21 cellular contexts compared by ENCODE assay signal in the genomic region with DNA sequence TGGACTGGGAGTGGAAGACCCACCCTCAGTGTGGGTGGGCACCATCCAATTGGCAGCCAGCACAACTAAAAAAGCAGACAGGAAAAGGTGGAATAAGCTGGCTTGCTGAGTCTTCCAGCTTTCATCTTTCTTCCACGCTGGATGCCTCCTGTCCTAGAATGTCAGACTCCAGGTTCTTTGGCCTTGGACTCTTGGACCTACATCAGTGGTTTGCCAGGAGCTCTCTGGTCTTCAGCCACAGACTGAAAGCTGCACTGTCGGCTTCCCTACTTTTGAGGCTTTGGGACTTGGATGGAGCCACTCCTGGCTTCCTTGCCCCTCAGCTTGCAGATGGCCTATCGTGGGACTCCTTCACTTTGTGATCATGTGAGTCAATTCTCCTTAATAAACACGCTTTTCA.
"Had no signal": no experiment of that assay in that cellular context is flagged by ENCODE, and none has a peak within 500 bp of the region (broad histone marks: within the 10 kb centered on the region; RNA-seq: fewer than 3 reads in every experiment).

No MANE protein-coding gene starts in this region.

- H3K27me3 ChIP-seq: SJSA1 had no signal

- H3K4me3 ChIP-seq: SJSA1, SK-N-MC had no signal

- FAIRE-seq: HTR-8/SVneo had no signal

- DNase-seq: KBM-7; NCI-H1092 treated with DMSO at 0.1 percent for 48 hours; NCI-H1436; NCI-H187; NCI-H2029; NCI-H2081 treated with DMSO at 0.1 percent for 48 hours; NCI-H2171; NCI-H226; NCI-H446; NCI-H524 treated with DMSO at 0.1 percent for 48 hours; NCI-H69; NCI-H774; NK-92 treated with Interleukin-12 subunit alpha and Interleukin-12 subunit beta, amount 100 ng/mL, for 24 hours; PC-3; SHP77 treated with DMSO at 0.1 percent for 48 hours had no signal

- H3K9me3 ChIP-seq: SJSA1 had no signal

- H3K27ac ChIP-seq: HL-60, RWPE1, SJSA1, SK-N-MC had no signal

- ATAC-seq: Panc1, PC-3 had no signal

- H3K36me3 ChIP-seq: SJSA1 had no signal

- H3K4me1 ChIP-seq: SJSA1 had no signal
